Comparison of ENCODE assay signal across 8 cellular contexts in the genomic region with DNA sequence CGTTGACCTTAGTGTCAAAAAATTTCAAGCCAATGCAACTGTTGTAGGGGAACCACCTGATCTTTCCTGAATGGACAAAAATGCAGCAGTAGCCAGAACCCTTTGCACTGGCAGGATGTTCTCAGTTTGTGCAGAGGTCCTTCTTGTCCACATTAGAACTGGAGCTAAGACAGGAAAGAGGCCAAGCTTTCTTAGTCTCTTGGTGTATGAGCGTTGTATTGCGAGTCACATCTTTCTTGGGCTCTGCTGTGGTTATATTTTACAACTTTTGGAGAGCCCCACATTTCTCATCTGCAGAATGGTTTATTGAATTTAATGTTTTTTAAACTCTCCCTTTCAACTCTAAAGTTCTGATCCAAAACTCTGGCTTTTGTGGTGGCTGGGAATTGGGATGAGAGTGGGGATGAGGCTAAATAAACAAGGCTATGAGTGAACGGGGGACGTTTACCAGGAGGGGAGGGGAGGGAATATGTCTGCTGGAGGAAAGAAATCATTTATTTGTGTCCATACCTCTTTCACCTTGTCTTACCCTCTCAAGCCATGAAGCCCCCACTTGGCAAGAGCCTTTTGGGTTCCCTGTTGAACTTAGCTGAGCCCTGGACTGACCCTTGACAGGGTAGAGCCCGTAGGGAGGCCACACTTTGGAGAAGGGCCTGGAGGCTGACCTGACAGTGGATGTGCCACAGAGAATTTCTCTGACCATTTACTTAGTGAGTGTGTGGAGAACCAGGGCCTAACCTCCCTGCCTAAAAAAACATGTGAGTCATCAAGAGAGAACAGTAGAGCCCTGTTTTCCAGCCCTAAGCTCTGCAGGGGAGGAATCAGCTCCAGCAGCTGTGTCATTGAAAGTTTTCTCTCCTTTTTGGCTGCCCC. TPM values are rescaled to one million over a fixed set of nuclear protein-coding genes. Genes with fewer than 3 reads are reported as not detected.
DNase-seq lines count a peak whose midpoint lies in the region; ATAC-seq lines count a peak whose summit lies in the region.

No MANE protein-coding gene starts in this region.

- H3K27me3 Mint-ChIP-seq in central memory CD8-positive, alpha-beta T cell = no peaks in the 10 kb centered on the region

- H3K9me3 Mint-ChIP-seq in central memory CD8-positive, alpha-beta T cell = peaks cover 5% of the 10 kb centered on the region

- H3K4me3 ChIP-seq in ACC112 (ENCODE audit: low read depth, low read length) = no peak overlapping the region; the same call in 1 of the 2 replicates

- H3K27me3 ChIP-seq in ACC112 (ENCODE audit: insufficient read depth, low read length) = no peaks in the 10 kb centered on the region

- H2AFZ ChIP-seq in ACC112 (ENCODE audit: low read length, unreplicated experiment) = peak overlapping the region; percentile 11

- peaks cover 19% of the 10 kb centered on the region for H3K4me1 ChIP-seq in ACC112 (ENCODE audit: control insufficient read depth, insufficient read depth, low read length, unreplicated experiment)

- H3K79me2 ChIP-seq in ACC112 (ENCODE audit: control insufficient read depth, insufficient read depth, low read length, unreplicated experiment) = no peaks in the 10 kb centered on the region

- peak overlapping the region; percentile 98 for H3K27ac Mint-ChIP-seq in central memory CD8-positive, alpha-beta T cell (ENCODE audit: low read depth)

- H3K36me3 ChIP-seq in ACC112 (ENCODE audit: insufficient read depth, low read length) = no peaks in the 10 kb centered on the region

- DNase-seq in LoVo (ENCODE audit: low spot score) (peak; percentile 47), mucosa of gallbladder (ENCODE audit: low spot score) (peak; percentile 32), NCI-H524 (lab: John Stamatoyannopoulos, UW) (no peak)
- DNase-seq in central memory CD8-positive, alpha-beta T cell (ENCODE audit: low spot score in 2 of 2) = no peak

- H3K27ac ChIP-seq in ACC112 (ENCODE audit: low read depth, low read length) = peak overlapping the region; percentile 25

- H3K4me3 Mint-ChIP-seq in central memory CD8-positive, alpha-beta T cell = peak overlapping the region; percentile 60

- H3K36me3 Mint-ChIP-seq in central memory CD8-positive, alpha-beta T cell (ENCODE audit: insufficient read depth) = peaks cover 12% of the 10 kb centered on the region

- no peak for ATAC-seq in central memory CD8-positive, alpha-beta T cell (replicated peaks; ENCODE audit: extremely low read depth, poor library complexity, severe bottlenecking)
- no peak for ATAC-seq in GM18519 (IDR thresholded peaks at IDR 0.05; ENCODE audit: low FRiP score, unreplicated experiment)
- no peak for ATAC-seq in HG02938 (IDR thresholded peaks at IDR 0.05; ENCODE audit: unreplicated experiment)
- no peak for ATAC-seq in GM18861 (IDR thresholded peaks at IDR 0.05; ENCODE audit: unreplicated experiment)

- H3K4me1 Mint-ChIP-seq in central memory CD8-positive, alpha-beta T cell = peaks cover 66% of the 10 kb centered on the region

RNA-seq across cellular contexts. Expression of a gene that starts 0.6 kb away (rescaled TPM):
- 2.8 TPM for total RNA-seq in mucosa of gallbladder

RNA-seq across cellular contexts. Expression of a gene that starts 27.7 kb away (rescaled TPM):
- total RNA-seq in mucosa of gallbladder = 42.8 TPM

Comparison
In these comparisons a context has a peak if more than half of its experiments do, and no peak if none do; other contexts are left out.
1. DNase-seq: peak in LoVo (single experiment) and mucosa of gallbladder (single experiment); none in central memory CD8-positive, alpha-beta T cell (0 of 2) and NCI-H524 (0 of 2).